ENCODE assay signal across 17 cellular contexts in genomic region chr1:3658231-3658615, GRCh38. TPM values are rescaled to one million over a fixed set of nuclear protein-coding genes. Genes with fewer than 3 reads are reported as not detected.
"Had no signal": no experiment of that assay in that cellular context is flagged by ENCODE, and none has a peak within 500 bp of the region (broad histone marks: within the 10 kb centered on the region; RNA-seq: fewer than 3 reads in every experiment).

No MANE protein-coding gene starts in this region.

- H3K36me3 ChIP-seq: breast epithelium, heart left ventricle, neutrophil had no signal

- H3K9me3 Mint-ChIP-seq: activated CD4-positive, alpha-beta T cell treated with anti-CD3 and anti-CD28 coated beads, Interleukin-2, amount 10 ng/mL, durations not matched to agents 7 days and 5 days; activated naive CD8-positive, alpha-beta T cell treated with anti-CD3 and anti-CD28 coated beads, Interleukin-2, amount 10 ng/mL, durations not matched to agents 7 days and 5 days; endodermal cell; immature natural killer cell; stimulated activated effector memory CD8-positive, alpha-beta T cell treated with anti-CD3 and anti-CD28 coated beads, Interleukin-12 subunit alpha, Interleukin-12 subunit beta, amount 100 ng/mL, for 72 hours had no signal

- H3K4me1 ChIP-seq: breast epithelium, parathyroid adenoma had no signal

- H3K36me3 Mint-ChIP-seq: activated naive CD8-positive, alpha-beta T cell treated with anti-CD3 and anti-CD28 coated beads, Interleukin-2, amount 10 ng/mL, durations not matched to agents 7 days and 5 days; immature natural killer cell; stimulated activated effector memory CD8-positive, alpha-beta T cell treated with anti-CD3 and anti-CD28 coated beads, Interleukin-12 subunit alpha, Interleukin-12 subunit beta, amount 100 ng/mL, for 72 hours had no signal

- H3K9me3 ChIP-seq: breast epithelium, heart left ventricle, neutrophil had no signal

- DNase-seq: activated CD4-positive, alpha-beta T cell treated with anti-CD3 and anti-CD28 coated beads, Interleukin-2, amount 10 ng/mL, durations not matched to agents 7 days and 5 days; activated naive CD4-positive, alpha-beta T cell; activated naive CD8-positive, alpha-beta T cell treated with anti-CD3 and anti-CD28 coated beads, Interleukin-2, amount 10 ng/mL, durations not matched to agents 7 days and 5 days; activated T-cell treated with anti-CD3 and anti-CD28 coated beads for 4 hours; anterior cingulate cortex; endodermal cell; immature natural killer cell; stimulated activated CD4-positive, alpha-beta T cell treated with anti-CD3 and anti-CD28 coated beads, Interleukin-12 subunit alpha, Interleukin-12 subunit beta, amount 100 ng/mL, for 4 hours; stimulated activated CD4-positive, alpha-beta T cell treated with anti-CD3 and anti-CD28 coated beads, Interleukin-2, amount 100 ng/mL, for 24 hours had no signal

- H3K4me3 Mint-ChIP-seq: activated CD4-positive, alpha-beta T cell treated with anti-CD3 and anti-CD28 coated beads, Interleukin-2, amount 10 ng/mL, durations not matched to agents 7 days and 5 days; activated naive CD8-positive, alpha-beta T cell treated with anti-CD3 and anti-CD28 coated beads, Interleukin-2, amount 10 ng/mL, durations not matched to agents 7 days and 5 days; endodermal cell; immature natural killer cell; stimulated activated effector memory CD8-positive, alpha-beta T cell treated with anti-CD3 and anti-CD28 coated beads, Interleukin-12 subunit alpha, Interleukin-12 subunit beta, amount 100 ng/mL, for 72 hours had no signal

- H3K4me3 ChIP-seq: breast epithelium, heart left ventricle, lung had no signal

- H3K27ac Mint-ChIP-seq: activated CD4-positive, alpha-beta T cell treated with anti-CD3 and anti-CD28 coated beads, Interleukin-2, amount 10 ng/mL, durations not matched to agents 7 days and 5 days; activated naive CD8-positive, alpha-beta T cell treated with anti-CD3 and anti-CD28 coated beads, Interleukin-2, amount 10 ng/mL, durations not matched to agents 7 days and 5 days; endodermal cell; immature natural killer cell; stimulated activated effector memory CD8-positive, alpha-beta T cell treated with anti-CD3 and anti-CD28 coated beads, Interleukin-12 subunit alpha, Interleukin-12 subunit beta, amount 100 ng/mL, for 72 hours had no signal

- H3K27ac ChIP-seq: breast epithelium, heart left ventricle, neutrophil, parathyroid adenoma had no signal

RNA-seq across cellular contexts. Expression of gene TP73, which starts 5.9 kb away (rescaled TPM):
- total RNA-seq: dermis microvascular lymphatic vessel endothelial cell, epithelial cell of proximal tubule had no signal
- polyA plus RNA-seq: immature natural killer cell had no signal
